Comparison of ENCODE assay signal across 8 cellular contexts in genomic region chr5:123511648-123512605, GRCh38. TPM values are rescaled to one million over a fixed set of nuclear protein-coding genes. Genes with fewer than 3 reads are reported as not detected.
A peak's percentile ranks its signal among the peaks of the same experiment; 100 is the strongest.
DNase-seq lines count a peak whose midpoint lies in the region; ATAC-seq lines count a peak whose summit lies in the region.

Gene CSNK1G3, plus strand, starts transcription at chr5:123512177. Its CDS starts 33,487 bp downstream, at chr5:123545664.

- DNase-seq in COLO668 (lab: John Stamatoyannopoulos, UW; ENCODE audit: unreplicated experiment): peak; percentile 85
- DNase-seq in HS-5 (ENCODE audit: low read depth): peak; percentile 90
- peak; percentile 97 for DNase-seq in NOMO-1 treated with DMSO at 0.1 percent for 48 hours (lab: John Stamatoyannopoulos, UW; ENCODE audit: unreplicated experiment)
- peak; percentile 75 to 80 for DNase-seq in activated CD8-positive, alpha-beta memory T cell treated with anti-CD3 and anti-CD28 coated beads for 4 hours (ENCODE audit: low read depth in 2 of 2)
- DNase-seq in effector memory CD4-positive, alpha-beta T cell: peak; percentile 83 to 90 (median 87)
- peak; percentile 96 to 98 for DNase-seq in lung microvascular endothelial cell (ENCODE audit: low read depth in 2 of 2)
- DNase-seq in stimulated activated CD4-positive, alpha-beta T cell treated with anti-CD3 and anti-CD28 coated beads, TNF-alpha, amount 100 ng/mL, for 48 hours (ENCODE audit: low read depth in 3 of 3): peak; percentile 88 to 91 (median 89)

- peak; percentile 92 for ATAC-seq in GM19468 (IDR thresholded peaks at IDR 0.05; ENCODE audit: extremely low read depth, unreplicated experiment)

- peaks cover 13% of the 10 kb centered on the region for H3K4me1 ChIP-seq in effector memory CD4-positive, alpha-beta T cell (ENCODE audit: control insufficient read depth, insufficient read depth, low read length, poor library complexity, severe bottlenecking)

- no peaks in the 10 kb centered on the region for H3K36me3 ChIP-seq in effector memory CD4-positive, alpha-beta T cell (ENCODE audit: control insufficient read depth, insufficient read depth, low read length)

- no peaks in the 10 kb centered on the region for H3K27me3 ChIP-seq in effector memory CD4-positive, alpha-beta T cell (replicated peaks; ENCODE audit: control insufficient read depth, insufficient read depth, low read length, poor library complexity, severe bottlenecking)

- peak within 1 kb of the TSS; percentile 84 for H3K4me3 ChIP-seq in effector memory CD4-positive, alpha-beta T cell (ENCODE audit: insufficient read depth, low read depth, low read length, poor library complexity, severe bottlenecking)

- H3K27ac ChIP-seq in effector memory CD4-positive, alpha-beta T cell (ENCODE audit: insufficient read depth, low read length, poor library complexity, severe bottlenecking): peak within 1 kb of the TSS; percentile 76

- H3K9me3 ChIP-seq in effector memory CD4-positive, alpha-beta T cell (ENCODE audit: control insufficient read depth, low read length): no peaks in the 10 kb centered on the region

RNA-seq across cellular contexts. Expression of gene CSNK1G3, which starts in this region (rescaled TPM):
- 27.9 and 50.4 TPM in 2 replicates for total RNA-seq in lung microvascular endothelial cell

Comparison
In these comparisons a context has a peak if more than half of its experiments do, and no peak if none do; other contexts are left out.
1. Peak in every context shown above with its lines: DNase-seq, ATAC-seq, H3K4me3 ChIP-seq and H3K27ac ChIP-seq.